Comparison of ENCODE assay signal across 8 cellular contexts in the genomic region with DNA sequence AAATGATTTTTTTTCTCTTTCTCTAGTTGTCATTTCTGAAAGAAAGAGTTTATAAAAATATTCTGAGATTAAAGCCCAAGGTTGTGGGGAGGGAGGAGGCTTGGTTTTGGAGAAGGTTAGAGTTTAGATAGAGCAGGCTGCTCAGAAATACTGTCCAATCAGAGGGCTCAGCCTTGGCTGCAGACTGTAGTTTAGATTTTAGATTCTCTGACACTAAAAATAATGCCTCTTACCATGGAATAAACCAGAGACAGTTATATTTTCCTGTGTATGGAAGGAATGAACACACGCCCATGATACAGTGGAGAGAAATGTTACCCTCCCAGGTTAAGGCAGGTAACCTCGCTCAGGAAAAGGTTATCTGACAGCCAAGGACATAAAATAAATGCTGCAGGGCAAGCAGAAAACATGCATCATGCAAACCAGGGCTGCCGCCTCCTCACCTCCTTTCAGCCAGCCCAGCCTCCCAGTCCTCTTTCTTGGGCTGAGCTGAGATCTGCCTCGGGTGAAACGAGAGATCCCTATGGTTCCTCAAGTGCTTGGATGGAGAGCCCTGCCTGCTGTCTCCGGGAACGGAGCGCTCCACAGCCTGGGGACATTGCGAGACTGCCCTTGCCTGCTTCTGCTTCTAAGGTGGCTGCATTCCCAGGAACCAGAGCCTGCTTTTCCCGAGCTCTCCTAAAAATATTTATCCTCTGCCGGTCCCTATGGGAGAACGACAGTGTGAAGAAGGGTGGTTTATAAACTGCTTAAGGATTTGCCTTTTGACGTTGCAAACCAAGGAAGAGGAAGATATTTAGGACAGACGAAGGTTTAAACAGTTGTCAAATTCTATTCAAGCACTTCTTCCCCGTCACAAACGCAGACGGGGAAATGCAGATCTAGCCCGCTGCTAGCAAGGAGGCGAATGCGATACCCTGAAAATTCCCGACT. TPM values are rescaled to one million over a fixed set of nuclear protein-coding genes. Genes with fewer than 3 reads are reported as not detected.
DNase-seq lines count a peak whose midpoint lies in the region; ATAC-seq and TF ChIP-seq lines count a peak whose summit lies in the region.

No MANE protein-coding gene starts in this region.

- H3K9me3 ChIP-seq in CD4-positive, alpha-beta memory T cell (ENCODE audit: control insufficient read depth in 1 of 2, low read length in 2 of 2): no peaks in the 10 kb centered on the region
- H3K9me3 ChIP-seq in neutrophil: no peaks in the 10 kb centered on the region

- no peaks in the 10 kb centered on the region for H3K27me3 Mint-ChIP-seq in CD4-positive, alpha-beta memory T cell

- peaks cover 9 to 30% (median 23%) of the 10 kb centered on the region in 4 donors for H3K4me1 Mint-ChIP-seq in CD4-positive, alpha-beta memory T cell

- peak overlapping the region; percentile 37 for H3K27ac ChIP-seq in CD4-positive, alpha-beta memory T cell (ENCODE audit: low read depth, low read length)
- H3K27ac ChIP-seq in neutrophil: peak overlapping the region; percentile 72

- peak overlapping the region in 6 of 7 donors; percentile 68 to 91 (median 90) for H3K27ac Mint-ChIP-seq in CD4-positive, alpha-beta memory T cell
- peak overlapping the region; percentile 81 to 84 for H3K27ac Mint-ChIP-seq in activated naive CD4-positive, alpha-beta T cell treated with anti-CD3 and anti-CD28 coated beads, Interleukin-2, amount 50 U/mL, for 72 hours

- ATAC-seq in GM21360 (IDR thresholded peaks at IDR 0.05; ENCODE audit: unreplicated experiment) (peak; percentile 1), HG03095 (IDR thresholded peaks at IDR 0.05; ENCODE audit: unreplicated experiment) (no peak)
- ATAC-seq in activated naive CD4-positive, alpha-beta T cell treated with anti-CD3 and anti-CD28 coated beads, Interleukin-2, amount 50 U/mL, for 72 hours: no peak

- peaks cover 11% of the 10 kb centered on the region for H3K4me1 ChIP-seq in CD4-positive, alpha-beta memory T cell (ENCODE audit: insufficient read depth, low read length)
- H3K4me1 ChIP-seq in neutrophil (ENCODE audit: control insufficient read depth in 1 of 2, insufficient read depth in 1 of 2, low read depth in 1 of 2, low read length in 1 of 2): peaks cover 21% of the 10 kb centered on the region in 2 experiments

- no peaks in the 10 kb centered on the region for H3K27me3 ChIP-seq in CD4-positive, alpha-beta memory T cell (ENCODE audit: insufficient read depth, low read length)
- H3K27me3 ChIP-seq in neutrophil: no peaks in the 10 kb centered on the region

- intact Hi-C loops in CD4-positive, alpha-beta memory T cell (cut with micrococcal nuclease): loop anchor here (5.0 kb wide), 1 partner anchor 38 kb away; no protein-coding TSS in a partner anchor

- peak overlapping the region; percentile 85 to 96 for H3K4me3 ChIP-seq in CD4-positive, alpha-beta memory T cell (ENCODE audit: low read length in 2 of 2)
- peak overlapping the region; percentile 70 to 84 for H3K4me3 ChIP-seq in neutrophil (ENCODE audit: low read depth in 1 of 2, low read length in 1 of 2)

- H3K36me3 ChIP-seq in CD4-positive, alpha-beta memory T cell (ENCODE audit: insufficient read depth, low read length): no peaks in the 10 kb centered on the region
- H3K36me3 ChIP-seq in neutrophil: no peaks in the 10 kb centered on the region

- CTCF ChIA-PET in CD4-positive, alpha-beta memory T cell (lab: Charles Lee; ENCODE audit: partially characterized antibody): interaction anchor here (1.2 to 3.3 kb wide), 6 partner anchors 17 to 116 kb away, joined by 3 to 18 read pairs (median 4); a partner anchor contains a TSS

- POLR2A ChIA-PET in CD4-positive, alpha-beta memory T cell (lab: Charles Lee; ENCODE audit: partially characterized antibody): interaction anchor here (1.0 to 2.3 kb wide), 2 partner anchors 9 to 40 kb away, joined by 3 to 9 read pairs; a partner anchor contains a TSS

- no peak for TF ChIP-seq CTCF in neutrophil (IDR thresholded peaks at IDR 0.05)

- peak overlapping the region; percentile 94 to 99 (median 96) for H3K4me3 Mint-ChIP-seq in CD4-positive, alpha-beta memory T cell

- no peaks in the 10 kb centered on the region for H3K9me3 Mint-ChIP-seq in CD4-positive, alpha-beta memory T cell
- no peaks in the 10 kb centered on the region for H3K9me3 Mint-ChIP-seq in activated naive CD4-positive, alpha-beta T cell treated with anti-CD3 and anti-CD28 coated beads, Interleukin-2, amount 50 U/mL, for 72 hours

- DNase-seq in CD4-positive, alpha-beta memory T cell: peak in 2 of 5 donors; percentile 5 to 7
- peak; percentile 26 for DNase-seq in NCI-H2107 (lab: John Stamatoyannopoulos, UW)
- DNase-seq in activated naive CD4-positive, alpha-beta T cell treated with anti-CD3 and anti-CD28 coated beads, Interleukin-2, amount 50 U/mL, for 72 hours (ENCODE audit: low spot score in 2 of 2): no peak
- DNase-seq in glomerular visceral epithelial cell (ENCODE audit: extremely low spot score): peak; percentile 20
- no peak for DNase-seq in HuH-7.5 (ENCODE audit: low spot score)

- peaks cover 0 to 3% of the 10 kb centered on the region in 2 donors for H3K36me3 Mint-ChIP-seq in CD4-positive, alpha-beta memory T cell
- H3K36me3 Mint-ChIP-seq in activated naive CD4-positive, alpha-beta T cell treated with anti-CD3 and anti-CD28 coated beads, Interleukin-2, amount 50 U/mL, for 72 hours: no peaks in the 10 kb centered on the region

RNA-seq across cellular contexts. Expression of a gene that starts 0.8 kb away (rescaled TPM):
- total RNA-seq in CD4-positive, alpha-beta memory T cell: 1 to 10 TPM; 3.9 to 5.1 TPM
- 1 to 10 TPM; 2.1 to 3.0 TPM for polyA plus RNA-seq in CD4-positive, alpha-beta memory T cell
- total RNA-seq in activated naive CD4-positive, alpha-beta T cell treated with anti-CD3 and anti-CD28 coated beads, Interleukin-2, amount 50 U/mL, for 72 hours: 1 to 10 TPM; 4.4 to 5.2 TPM

RNA-seq across cellular contexts. Expression of a gene that starts 40.5 kb away (rescaled TPM):
- 1 to 10 TPM; 2.4 to 2.9 TPM for total RNA-seq in CD4-positive, alpha-beta memory T cell
- polyA plus RNA-seq in CD4-positive, alpha-beta memory T cell: 1 to 10 TPM; 1.2 to 2.4 TPM
- 10 to 100 TPM; 42.9 to 72.3 TPM for total RNA-seq in activated naive CD4-positive, alpha-beta T cell treated with anti-CD3 and anti-CD28 coated beads, Interleukin-2, amount 50 U/mL, for 72 hours

Comparison
In these comparisons a context has a peak if more than half of its experiments do, and no peak if none do; other contexts are left out.
1. DNase-seq: peak in NCI-H2107 (single experiment) and glomerular visceral epithelial cell (single experiment); none in activated naive CD4-positive, alpha-beta T cell treated with anti-CD3 and anti-CD28 coated beads, Interleukin-2, amount 50 U/mL, for 72 hours (0 of 2) and HuH-7.5 (single experiment).
2. RNA of a gene that starts 40.5 kb away (total RNA-seq): 42.9 to 72.3 TPM in activated naive CD4-positive, alpha-beta T cell treated with anti-CD3 and anti-CD28 coated beads, Interleukin-2, amount 50 U/mL, for 72 hours; 2.4 to 2.9 TPM in CD4-positive, alpha-beta memory T cell; every median in the first group is over 10 times any median in the second.